ENCODE assay signal across 12 cellular contexts in genomic region chr21:41677671-41678015, GRCh38.
DNase-seq lines count a peak whose midpoint lies in the region; ATAC-seq, FAIRE-seq and TF ChIP-seq lines count a peak whose summit lies in the region.
"Had no signal": no experiment of that assay in that cellular context is flagged by ENCODE, and none has a peak within 500 bp of the region (broad histone marks: within the 10 kb centered on the region; RNA-seq: fewer than 3 reads in every experiment).

No MANE protein-coding gene starts in this region.

- peak overlapping the region; percentile 66 for H3K56ac ChIP-seq in mesendoderm (ENCODE audit: low read length)

- no peaks in the 10 kb centered on the region for H3K9me3 Mint-ChIP-seq in astrocyte (ENCODE audit: unreplicated experiment)
- H3K9me3 Mint-ChIP-seq in immature natural killer cell, result no peaks in the 10 kb centered on the region
- H3K9me3 Mint-ChIP-seq in stimulated activated naive B cell treated with anti-CD40 and anti-IgM and Interleukin-4, amounts not matched to agents 10 μg/mL and 1 μg/mL and 100 μg/mL, for 72 hours, result no peaks in the 10 kb centered on the region

- no peak overlapping the region for H4K8ac ChIP-seq in mesendoderm (ENCODE audit: low read depth, low read length)

- H3K79me2 ChIP-seq in astrocyte (ENCODE audit: insufficient read depth, low read length), result no peaks in the 10 kb centered on the region
- H3K79me2 ChIP-seq in mesendoderm (ENCODE audit: control insufficient read depth, insufficient read depth, low read length), result no peaks in the 10 kb centered on the region

- H3K36me3 Mint-ChIP-seq in astrocyte (ENCODE audit: low read depth, unreplicated experiment) (no peaks in the 10 kb centered on the region), immature natural killer cell (no peaks in the 10 kb centered on the region)
- no peaks in the 10 kb centered on the region for H3K36me3 Mint-ChIP-seq in stimulated activated naive B cell treated with anti-CD40 and anti-IgM and Interleukin-4, amounts not matched to agents 10 μg/mL and 1 μg/mL and 100 μg/mL, for 72 hours

- no peak overlapping the region for H4K5ac ChIP-seq in mesendoderm (ENCODE audit: low read length)

- H3K9me3 ChIP-seq in astrocyte (ENCODE audit: insufficient read depth, low read depth, low read length), result no peaks in the 10 kb centered on the region
- H3K9me3 ChIP-seq: SJCRH30 had no signal

- no peak for ATAC-seq in HG02571 (IDR thresholded peaks at IDR 0.05; ENCODE audit: unreplicated experiment)
- no peak for ATAC-seq in stimulated activated naive B cell treated with anti-CD40 and anti-IgM and Interleukin-4, amounts not matched to agents 10 μg/mL and 1 μg/mL and 100 μg/mL, for 72 hours (replicated peaks)

- H2AFZ ChIP-seq in astrocyte (ENCODE audit: low read depth, low read length), result peak overlapping the region; percentile 72
- H2AFZ ChIP-seq: GM23248 had no signal

- H3K27ac ChIP-seq in C4-2B (peak overlapping the region; percentile 94), astrocyte (ENCODE audit: low read depth, low read length) (peak overlapping the region; percentile 90), mesendoderm (ENCODE audit: low read depth, low read length) (no peak overlapping the region)
- H3K27ac ChIP-seq: GM23248, SJCRH30 had no signal

- no peaks in the 10 kb centered on the region for H3K79me1 ChIP-seq in mesendoderm (ENCODE audit: low read length)

- H3K27ac Mint-ChIP-seq in astrocyte (ENCODE audit: unreplicated experiment) (peak overlapping the region; percentile 50), immature natural killer cell (no peak overlapping the region)
- no peak overlapping the region for H3K27ac Mint-ChIP-seq in stimulated activated naive B cell treated with anti-CD40 and anti-IgM and Interleukin-4, amounts not matched to agents 10 μg/mL and 1 μg/mL and 100 μg/mL, for 72 hours

- peaks cover 18% of the 10 kb centered on the region for H3K4me1 Mint-ChIP-seq in astrocyte (ENCODE audit: low read depth, unreplicated experiment)
- H3K4me1 Mint-ChIP-seq in immature natural killer cell, result peaks cover 6 to 9% of the 10 kb centered on the region in 2 donors
- H3K4me1 Mint-ChIP-seq in stimulated activated naive B cell treated with anti-CD40 and anti-IgM and Interleukin-4, amounts not matched to agents 10 μg/mL and 1 μg/mL and 100 μg/mL, for 72 hours, result no peaks in the 10 kb centered on the region

- no peak for FAIRE-seq in astrocyte (lab: Jason Lieb, UNC)

- WGBS in mesendoderm (ENCODE audit: extremely low coverage, insufficient coverage, low lambda C conversion rate), result no CpG with 5 or more reads among the region's 8 CpGs

- H2AK5ac ChIP-seq in mesendoderm (ENCODE audit: low read length), result no peak overlapping the region

- H3K9ac ChIP-seq in astrocyte (ENCODE audit: low read length) (peak overlapping the region; percentile 84), mesendoderm (ENCODE audit: low read length) (no peak overlapping the region)

- H3K4ac ChIP-seq in mesendoderm (ENCODE audit: low read depth, low read length), result no peak overlapping the region

- H3K36me3 ChIP-seq in astrocyte (ENCODE audit: insufficient read depth, low read length) (no peaks in the 10 kb centered on the region), mesendoderm (ENCODE audit: control insufficient read depth, insufficient read depth, low read length) (no peaks in the 10 kb centered on the region)
- H3K36me3 ChIP-seq: SJCRH30 had no signal

- H3K27me3 ChIP-seq in astrocyte (ENCODE audit: insufficient read depth, low read length) (no peaks in the 10 kb centered on the region), mesendoderm (ENCODE audit: insufficient read depth, low read length, poor library complexity) (no peaks in the 10 kb centered on the region)
- H3K27me3 ChIP-seq: SJCRH30 had no signal

- H4K20me1 ChIP-seq in astrocyte (ENCODE audit: insufficient read depth, low read length), result no peaks in the 10 kb centered on the region

- no peak overlapping the region for H3K18ac ChIP-seq in mesendoderm (ENCODE audit: low read length)

- no peak overlapping the region for H3K23ac ChIP-seq in mesendoderm (ENCODE audit: low read length)

- peaks cover 23% of the 10 kb centered on the region for H3K4me1 ChIP-seq in astrocyte (ENCODE audit: insufficient read depth, low read length)
- peaks cover 4% of the 10 kb centered on the region for H3K4me1 ChIP-seq in mesendoderm (ENCODE audit: control insufficient read depth, low read depth, low read length)
- H3K4me1 ChIP-seq: SJCRH30 had no signal

- no peak for TF ChIP-seq CTCF in C4-2B (conservative IDR thresholded peaks at IDR 0.05)
- TF ChIP-seq CTCF in astrocyte (IDR thresholded peaks at IDR 0.05; ENCODE audit: insufficient read depth, low read depth, low read length), result no peak

- H3K4me3 Mint-ChIP-seq in astrocyte (ENCODE audit: unreplicated experiment), result no peak overlapping the region
- peak overlapping the region in 2 of 5 donors; percentile 13 to 18 for H3K4me3 Mint-ChIP-seq in immature natural killer cell
- no peak overlapping the region for H3K4me3 Mint-ChIP-seq in stimulated activated naive B cell treated with anti-CD40 and anti-IgM and Interleukin-4, amounts not matched to agents 10 μg/mL and 1 μg/mL and 100 μg/mL, for 72 hours

- DNase-seq in NCI-H1417 (lab: John Stamatoyannopoulos, UW), result peak in 2 of 3 experiments; percentile 31 to 55
- DNase-seq in astrocyte (ENCODE audit: low read depth), result peak; percentile 47
- no peak for DNase-seq in mesendoderm
- no peak for DNase-seq in immature natural killer cell
- DNase-seq in stimulated activated naive B cell treated with anti-CD40 and anti-IgM and Interleukin-4, amounts not matched to agents 10 μg/mL and 1 μg/mL and 100 μg/mL, for 72 hours, result no peak
- DNase-seq in Ammon's horn (ENCODE audit: low spot score), result no peak
- DNase-seq: activated effector memory CD4-positive, alpha-beta T cell treated with Interleukin-2 at 50 U/mL for 16 hours; cerebellar nuclear complex; SJCRH30 had no signal

- H3K27me3 Mint-ChIP-seq in astrocyte (ENCODE audit: low read depth, unreplicated experiment) (peaks cover 14% of the 10 kb centered on the region), immature natural killer cell (ENCODE audit: low read depth in 3 of 3) (peaks cover 3 to 10% (median 3%) of the 10 kb centered on the region in 3 donors)
- peaks cover 17 to 50% of the 10 kb centered on the region in 2 donors for H3K27me3 Mint-ChIP-seq in stimulated activated naive B cell treated with anti-CD40 and anti-IgM and Interleukin-4, amounts not matched to agents 10 μg/mL and 1 μg/mL and 100 μg/mL, for 72 hours

- H2BK15ac ChIP-seq in mesendoderm (replicated peaks; ENCODE audit: low read depth), result no peak overlapping the region

- H2BK5ac ChIP-seq in mesendoderm (ENCODE audit: low read length), result no peak overlapping the region

- H2BK120ac ChIP-seq in mesendoderm (ENCODE audit: low read depth, low read length), result no peak overlapping the region

- H3K4me3 ChIP-seq in astrocyte (ENCODE audit: insufficient read depth, low read depth, low read length) (peak overlapping the region; percentile 32), mesendoderm (ENCODE audit: low read length) (no peak overlapping the region)
- H3K4me3 ChIP-seq: GM23248, SJCRH30 had no signal

- H3K4me2 ChIP-seq in astrocyte (ENCODE audit: low read length) (peak overlapping the region; percentile 81), mesendoderm (ENCODE audit: low read length) (no peak overlapping the region)

Comparison
In these comparisons a context has a peak if more than half of its experiments do, and no peak if none do; other contexts are left out.
1. DNase-seq: peak in NCI-H1417 (2 of 3) and astrocyte (single experiment); none in mesendoderm (single experiment), immature natural killer cell (0 of 3), stimulated activated naive B cell treated with anti-CD40 and anti-IgM and Interleukin-4, amounts not matched to agents 10 μg/mL and 1 μg/mL and 100 μg/mL, for 72 hours (single experiment) and Ammon's horn (single experiment).